ENCODE assay signal across 13 cellular contexts in the genomic region with DNA sequence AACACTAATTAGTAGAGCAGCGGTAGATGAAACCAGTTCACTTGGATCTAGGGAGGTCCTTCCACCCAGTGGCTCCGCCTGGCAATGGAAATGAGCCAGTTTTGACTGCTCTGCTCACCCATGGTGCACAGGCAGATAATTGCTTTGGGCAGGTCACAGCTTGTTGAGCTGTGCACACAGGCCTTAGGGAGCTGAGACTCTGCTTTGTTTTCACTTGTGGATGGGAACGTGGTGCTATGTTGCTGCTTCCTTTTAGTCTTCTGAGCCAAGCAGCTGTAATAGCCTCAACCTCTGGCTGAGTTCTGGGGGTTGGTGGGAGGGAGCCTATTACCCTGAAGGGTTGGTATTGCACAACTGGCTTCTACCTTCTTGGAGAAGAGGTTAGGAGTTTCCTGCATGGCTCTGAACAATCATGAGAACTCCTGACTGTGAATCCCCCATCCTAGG.
A peak's percentile ranks its signal among the peaks of the same experiment; 100 is the strongest.
DNase-seq lines count a peak whose midpoint lies in the region; ATAC-seq, FAIRE-seq and TF ChIP-seq lines count a peak whose summit lies in the region.
"Had no signal": no experiment of that assay in that cellular context is flagged by ENCODE, and none has a peak within 500 bp of the region (broad histone marks: within the 10 kb centered on the region; RNA-seq: fewer than 3 reads in every experiment).

No MANE protein-coding gene starts in this region.

- peak overlapping the region; percentile 6 for H3K27ac Mint-ChIP-seq in MCF 10A (ENCODE audit: low read depth, unreplicated experiment)
- no peak overlapping the region for H3K27ac Mint-ChIP-seq in endothelial cell (ENCODE audit: unreplicated experiment)
- H3K27ac Mint-ChIP-seq: activated naive CD8-positive, alpha-beta T cell treated with anti-CD3 and anti-CD28 coated beads, Interleukin-2, amount 10 ng/mL, durations not matched to agents 7 days and 5 days had no signal

- no peak for FAIRE-seq in frontal cortex (lab: Jason Lieb, UNC)
- FAIRE-seq: endothelial cell of umbilical vein, GM12892 had no signal

- peaks cover 9% of the 10 kb centered on the region for H3K9me3 Mint-ChIP-seq in MCF 10A (ENCODE audit: unreplicated experiment)
- no peaks in the 10 kb centered on the region for H3K9me3 Mint-ChIP-seq in endothelial cell (ENCODE audit: unreplicated experiment)

- intact Hi-C loops in MCF 10A (cut with micrococcal nuclease) (no loop called here), lower leg skin (cut with DNase I; ENCODE audit: low total_unique reads) (loop anchor here (10.0 kb wide), 1 partner anchor 282 kb away; no protein-coding TSS in a partner anchor)

- CTCF ChIA-PET in MCF 10A (lab: Yijun Ruan, JAX), result interaction anchor here (1.0 to 1.3 kb wide), 5 partner anchors 14 to 155 kb away, joined by 3 to 4 read pairs (median 3); no protein-coding TSS in a partner anchor

- ATAC-seq in GM18520 (IDR thresholded peaks at IDR 0.05; ENCODE audit: unreplicated experiment), result no peak
- ATAC-seq: left colon had no signal

- H3K27me3 Mint-ChIP-seq in MCF 10A (ENCODE audit: insufficient read depth, unreplicated experiment), result no peaks in the 10 kb centered on the region
- peaks cover 6% of the 10 kb centered on the region for H3K27me3 Mint-ChIP-seq in endothelial cell (ENCODE audit: unreplicated experiment)
- H3K27me3 Mint-ChIP-seq: activated naive CD8-positive, alpha-beta T cell treated with anti-CD3 and anti-CD28 coated beads, Interleukin-2, amount 10 ng/mL, durations not matched to agents 7 days and 5 days had no signal

- WGBS in lower leg skin, 2 donors, result 29 to 33% methylated on average over 3 of the region's 3 CpGs

- no peak overlapping the region for H3K4me3 ChIP-seq in lower leg skin (ENCODE audit: low read depth, poor library complexity, severe bottlenecking)
- H3K4me3 ChIP-seq: BLaER1 treated with 17β-estradiol and CSF1 and Interleukin-3, amounts not matched to agents 10 nM and 100 nM had no signal

- TF ChIP-seq CTCF in MCF 10A (IDR thresholded peaks at IDR 0.05; ENCODE audit: unreplicated experiment) (no peak), lower leg skin (IDR thresholded peaks at IDR 0.05) (no peak), endothelial cell (IDR thresholded peaks at IDR 0.05; ENCODE audit: unreplicated experiment) (no peak)

- DNase-seq in DMS79 treated with DMSO at 0.1 percent for 48 hours (lab: John Stamatoyannopoulos, UW) (peak; percentile 100), NCI-H2107 treated with DMSO at 0.1 percent for 48 hours (lab: John Stamatoyannopoulos, UW; ENCODE audit: unreplicated experiment) (peak; percentile 88), MCF 10A (ENCODE audit: unreplicated experiment) (peak; percentile 96), lower leg skin (ENCODE audit: low spot score in 2 of 2) (peak; percentile 76 to 84), frontal cortex (ENCODE audit: low spot score in 2 of 2) (no peak), endothelial cell (ENCODE audit: low spot score) (no peak), NOMO-1 (lab: John Stamatoyannopoulos, UW; ENCODE audit: unreplicated experiment in 2 of 2) (no peak)
- DNase-seq: activated naive CD8-positive, alpha-beta T cell treated with anti-CD3 and anti-CD28 coated beads, Interleukin-2, amount 10 ng/mL, durations not matched to agents 7 days and 5 days; left colon had no signal

- POLR2A ChIA-PET in MCF 10A (lab: Yijun Ruan, JAX), result interaction anchor here (0.7 to 1.8 kb wide), 9 partner anchors 9 to 1600 kb away, joined by 3 to 7 read pairs (median 3); no protein-coding TSS in a partner anchor

- no peak overlapping the region for H3K4me3 Mint-ChIP-seq in MCF 10A (ENCODE audit: unreplicated experiment)
- no peak overlapping the region for H3K4me3 Mint-ChIP-seq in endothelial cell (ENCODE audit: unreplicated experiment)
- H3K4me3 Mint-ChIP-seq: activated naive CD8-positive, alpha-beta T cell treated with anti-CD3 and anti-CD28 coated beads, Interleukin-2, amount 10 ng/mL, durations not matched to agents 7 days and 5 days had no signal

- no TSS peak for BruUV-seq in MCF 10A (replicated peaks; lab: Mats Ljungman, UMichigan)

- no peak for TF ChIP-seq POLR2A in lower leg skin (IDR thresholded peaks at IDR 0.05)

- H3K4me1 Mint-ChIP-seq in MCF 10A (ENCODE audit: insufficient read depth, unreplicated experiment), result peaks cover 27% of the 10 kb centered on the region
- peaks cover 26% of the 10 kb centered on the region for H3K4me1 Mint-ChIP-seq in endothelial cell (ENCODE audit: unreplicated experiment)
- H3K4me1 Mint-ChIP-seq: activated naive CD8-positive, alpha-beta T cell treated with anti-CD3 and anti-CD28 coated beads, Interleukin-2, amount 10 ng/mL, durations not matched to agents 7 days and 5 days had no signal

- H3K36me3 Mint-ChIP-seq in MCF 10A (ENCODE audit: insufficient read depth, unreplicated experiment) (no peaks in the 10 kb centered on the region), endothelial cell (ENCODE audit: low read depth, unreplicated experiment) (peaks cover 5% of the 10 kb centered on the region)
- H3K36me3 Mint-ChIP-seq: activated naive CD8-positive, alpha-beta T cell treated with anti-CD3 and anti-CD28 coated beads, Interleukin-2, amount 10 ng/mL, durations not matched to agents 7 days and 5 days had no signal

Comparison
In these comparisons a context has a peak if more than half of its experiments do, and no peak if none do; other contexts are left out.
1. DNase-seq: peak in DMS79 treated with DMSO at 0.1 percent for 48 hours (single experiment), NCI-H2107 treated with DMSO at 0.1 percent for 48 hours (single experiment), MCF 10A (single experiment) and lower leg skin (2 of 2); none in frontal cortex (0 of 2), endothelial cell (single experiment) and NOMO-1 (0 of 2).